Comparison of ENCODE assay signal across 1 cellular context in the genomic region with DNA sequence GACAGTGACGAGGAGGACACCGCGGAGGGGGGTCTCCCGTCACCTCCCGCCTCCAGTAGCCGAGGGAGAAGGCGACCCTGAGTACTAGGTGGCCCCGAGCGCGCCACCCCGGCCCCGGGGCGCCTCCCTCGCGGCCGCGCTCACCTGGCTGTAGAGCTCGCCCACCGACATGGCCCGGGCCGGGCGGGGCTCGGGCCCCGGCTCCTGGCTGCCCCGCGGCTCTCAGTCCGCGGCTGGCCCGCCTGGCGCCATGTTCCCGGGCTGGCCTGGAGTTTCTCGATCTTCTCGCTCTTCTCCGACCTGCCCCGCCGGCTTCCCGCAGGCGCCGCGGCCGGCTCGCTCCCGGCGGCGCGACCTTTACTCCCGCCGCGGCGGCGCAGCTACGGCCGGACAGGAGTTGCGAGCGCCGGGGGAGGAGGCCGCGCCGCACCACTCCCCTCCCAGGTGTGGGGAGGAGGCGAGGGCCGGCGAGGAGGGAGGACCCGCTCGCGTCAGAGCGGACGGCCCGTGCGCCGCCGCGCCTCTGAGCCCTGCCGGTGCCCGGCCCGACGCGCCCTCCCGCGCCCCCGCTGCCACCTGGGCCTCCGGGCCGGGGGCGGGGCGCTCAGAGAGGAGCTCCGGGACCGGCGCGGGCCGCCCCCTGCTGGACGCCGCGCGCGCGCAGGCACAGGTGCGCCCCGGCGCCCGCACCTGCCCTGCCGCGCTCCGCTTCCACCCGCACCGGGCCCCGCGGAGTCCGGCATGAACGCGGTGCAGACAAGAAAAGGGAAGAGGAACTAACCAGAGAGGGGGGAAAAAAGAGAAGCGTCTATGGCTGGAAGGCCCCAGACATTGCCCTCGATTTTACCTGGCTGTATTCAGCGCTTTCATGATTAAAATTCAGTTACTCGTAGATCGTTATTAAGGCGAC.
A peak's percentile ranks its signal among the peaks of the same experiment; 100 is the strongest.
TF ChIP-seq lines count a peak whose summit lies in the region.

A gene (minus strand): TSS at position 525 of the 910 bp plus-strand sequence. CDS start 354 bp downstream, at position 171.

TF ChIP-seq in GM12878, 131 proteins besides CTCF, POLR2A, EP300 and RAD21 (continued from another document):
- TF ChIP-seq, protein P1, sequence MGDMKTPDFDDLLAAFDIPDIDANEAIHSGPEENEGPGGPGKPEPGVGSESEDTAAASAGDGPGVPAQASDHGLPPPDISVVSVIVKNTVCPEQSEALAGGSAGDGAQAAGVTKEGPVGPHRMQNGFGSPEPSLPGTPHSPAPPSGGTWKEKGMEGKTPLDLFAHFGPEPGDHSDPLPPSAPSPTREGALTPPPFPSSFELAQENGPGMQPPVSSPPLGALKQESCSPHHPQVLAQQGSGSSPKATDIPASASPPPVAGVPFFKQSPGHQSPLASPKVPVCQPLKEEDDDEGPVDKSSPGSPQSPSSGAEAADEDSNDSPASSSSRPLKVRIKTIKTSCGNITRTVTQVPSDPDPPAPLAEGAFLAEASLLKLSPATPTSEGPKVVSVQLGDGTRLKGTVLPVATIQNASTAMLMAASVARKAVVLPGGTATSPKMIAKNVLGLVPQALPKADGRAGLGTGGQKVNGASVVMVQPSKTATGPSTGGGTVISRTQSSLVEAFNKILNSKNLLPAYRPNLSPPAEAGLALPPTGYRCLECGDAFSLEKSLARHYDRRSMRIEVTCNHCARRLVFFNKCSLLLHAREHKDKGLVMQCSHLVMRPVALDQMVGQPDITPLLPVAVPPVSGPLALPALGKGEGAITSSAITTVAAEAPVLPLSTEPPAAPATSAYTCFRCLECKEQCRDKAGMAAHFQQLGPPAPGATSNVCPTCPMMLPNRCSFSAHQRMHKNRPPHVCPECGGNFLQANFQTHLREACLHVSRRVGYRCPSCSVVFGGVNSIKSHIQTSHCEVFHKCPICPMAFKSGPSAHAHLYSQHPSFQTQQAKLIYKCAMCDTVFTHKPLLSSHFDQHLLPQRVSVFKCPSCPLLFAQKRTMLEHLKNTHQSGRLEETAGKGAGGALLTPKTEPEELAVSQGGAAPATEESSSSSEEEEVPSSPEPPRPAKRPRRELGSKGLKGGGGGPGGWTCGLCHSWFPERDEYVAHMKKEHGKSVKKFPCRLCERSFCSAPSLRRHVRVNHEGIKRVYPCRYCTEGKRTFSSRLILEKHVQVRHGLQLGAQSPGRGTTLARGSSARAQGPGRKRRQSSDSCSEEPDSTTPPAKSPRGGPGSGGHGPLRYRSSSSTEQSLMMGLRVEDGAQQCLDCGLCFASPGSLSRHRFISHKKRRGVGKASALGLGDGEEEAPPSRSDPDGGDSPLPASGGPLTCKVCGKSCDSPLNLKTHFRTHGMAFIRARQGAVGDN (IDR thresholded peaks at IDR 0.05): peak; percentile 78
- TF ChIP-seq BHLHE40 (IDR thresholded peaks at IDR 0.05; ENCODE audit: borderline replicate concordance in 1 of 2, low read depth in 2 of 2, low read length in 1 of 2): peak; percentile 60 to 95; a peak in 3 of 4 replicates
- TF ChIP-seq ASH2L (IDR thresholded peaks at IDR 0.05; ENCODE audit: borderline replicate concordance, low read depth): no peak
- TF ChIP-seq, protein P2, sequence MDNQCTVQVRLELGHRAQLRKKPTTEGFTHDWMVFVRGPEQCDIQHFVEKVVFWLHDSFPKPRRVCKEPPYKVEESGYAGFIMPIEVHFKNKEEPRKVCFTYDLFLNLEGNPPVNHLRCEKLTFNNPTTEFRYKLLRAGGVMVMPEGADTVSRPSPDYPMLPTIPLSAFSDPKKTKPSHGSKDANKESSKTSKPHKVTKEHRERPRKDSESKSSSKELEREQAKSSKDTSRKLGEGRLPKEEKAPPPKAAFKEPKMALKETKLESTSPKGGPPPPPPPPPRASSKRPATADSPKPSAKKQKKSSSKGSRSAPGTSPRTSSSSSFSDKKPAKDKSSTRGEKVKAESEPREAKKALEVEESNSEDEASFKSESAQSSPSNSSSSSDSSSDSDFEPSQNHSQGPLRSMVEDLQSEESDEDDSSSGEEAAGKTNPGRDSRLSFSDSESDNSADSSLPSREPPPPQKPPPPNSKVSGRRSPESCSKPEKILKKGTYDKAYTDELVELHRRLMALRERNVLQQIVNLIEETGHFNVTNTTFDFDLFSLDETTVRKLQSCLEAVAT (IDR thresholded peaks at IDR 0.05): no peak
- TF ChIP-seq ZNF274 (IDR thresholded peaks at IDR 0.05; ENCODE audit: insufficient read depth, insufficient read length): no peak
